26 cellular contexts compared by ENCODE assay signal in genomic region chr17:53313746-53314145, GRCh38.
DNase-seq lines count a peak whose midpoint lies in the region; ATAC-seq and TF ChIP-seq lines count a peak whose summit lies in the region.
"Had no signal": no experiment of that assay in that cellular context is flagged by ENCODE, and none has a peak within 500 bp of the region (broad histone marks: within the 10 kb centered on the region; RNA-seq: fewer than 3 reads in every experiment).

No MANE protein-coding gene starts in this region.

- in situ Hi-C loops in brain microvascular endothelial cell (cut with HindIII; ENCODE audit: low pct_ligation_motif_present, low sequenced_read_pairs), result no loop called here

- H3K36me3 ChIP-seq in brain microvascular endothelial cell (replicated peaks), result no peaks in the 10 kb centered on the region
- H3K36me3 ChIP-seq: BLaER1, left lung, ovary, SJSA1, thoracic aorta, vagina had no signal

- no peak for TF ChIP-seq CTCF in brain microvascular endothelial cell (IDR thresholded peaks at IDR 0.05; ENCODE audit: low read depth, low read length, missing control alignments)

- DNase-seq in ELR (ENCODE audit: low read depth) (peak; percentile 88), NAMALWA (ENCODE audit: low spot score) (peak; percentile 3), brain microvascular endothelial cell (peak; percentile 3), non-pigmented ciliary epithelial cell (ENCODE audit: low read depth) (peak; percentile 1), SW 1271 (lab: John Stamatoyannopoulos, UW) (no peak), iPS-NIHi7 (ENCODE audit: extremely low spot score) (no peak)
- DNase-seq: activated CD8-positive, alpha-beta T cell treated with anti-CD3 and anti-CD28 coated beads, Interleukin-2, amount 10 ng/mL, durations not matched to agents 7 days and 5 days; activated naive CD4-positive, alpha-beta T cell treated with Interleukin-2 at 50 U/mL for 16 hours; Caco-2; DMS79 treated with DMSO at 0.1 percent for 48 hours; KBM-7; left lung; naive thymus-derived CD4-positive, alpha-beta T cell; NCI-H146; NCI-H510A; ovary; right cardiac atrium; stimulated activated CD4-positive, alpha-beta T cell treated with anti-CD3 and anti-CD28 coated beads, Interleukin-4, amount 100 ng/mL, for 4 hours; stimulated activated naive CD4-positive, alpha-beta T cell had no signal

- no peak overlapping the region for H3K4me3 ChIP-seq in brain microvascular endothelial cell (ENCODE audit: low read depth, low read length)
- H3K4me3 ChIP-seq: BLaER1, left lung, ovary, SJSA1, thoracic aorta, vagina had no signal

- no peak overlapping the region for H3K27ac ChIP-seq in brain microvascular endothelial cell
- H3K27ac ChIP-seq: BLaER1, left lung, ovary, SJSA1, thoracic aorta, vagina had no signal

- ATAC-seq in GM19467 (IDR thresholded peaks at IDR 0.05; ENCODE audit: unreplicated experiment), result no peak
- ATAC-seq in HG02571 (IDR thresholded peaks at IDR 0.05; ENCODE audit: unreplicated experiment), result no peak
- ATAC-seq: activated CD8-positive, alpha-beta T cell treated with anti-CD3 and anti-CD28 coated beads, Interleukin-2, amount 10 ng/mL, durations not matched to agents 7 days and 5 days; left lung; naive thymus-derived CD4-positive, alpha-beta T cell; Panc1; right cardiac atrium had no signal

- no peaks in the 10 kb centered on the region for H3K27me3 ChIP-seq in brain microvascular endothelial cell (replicated peaks)
- H3K27me3 ChIP-seq: BLaER1, left lung, ovary, SJSA1, vagina had no signal

Comparison
In these comparisons a context has a peak if more than half of its experiments do, and no peak if none do; other contexts are left out.
1. DNase-seq: peak in ELR (single experiment), NAMALWA (single experiment), brain microvascular endothelial cell (single experiment) and non-pigmented ciliary epithelial cell (single experiment); none in SW 1271 (0 of 2) and iPS-NIHi7 (single experiment).